28 cellular contexts compared by ENCODE assay signal in the genomic region with DNA sequence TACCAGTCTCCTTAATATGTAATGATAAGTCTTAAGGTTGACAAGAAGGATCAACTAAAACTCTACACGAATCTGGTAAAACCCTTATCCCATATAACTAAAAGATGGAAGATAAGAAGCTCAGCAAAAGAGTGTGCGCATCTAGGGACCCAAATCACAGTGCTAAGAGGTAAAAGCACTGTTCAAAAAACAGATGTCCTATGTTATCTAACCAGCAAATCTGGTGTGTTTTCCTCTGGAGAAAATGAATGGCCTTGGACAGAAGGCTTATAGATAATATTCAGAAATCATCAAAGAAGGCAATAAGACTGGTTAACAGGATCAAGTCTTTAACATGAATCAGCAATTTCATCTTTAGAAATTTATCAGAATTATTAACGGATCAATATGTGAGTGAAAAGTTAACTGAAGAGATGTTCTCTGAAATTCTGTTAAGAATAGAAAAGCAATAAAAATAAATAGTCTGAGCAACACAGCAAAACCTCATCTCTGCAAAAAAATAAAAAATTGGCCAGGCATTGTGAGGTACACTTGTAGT.
"Had no signal": no experiment of that assay in that cellular context is flagged by ENCODE, and none has a peak within 500 bp of the region (broad histone marks: within the 10 kb centered on the region; RNA-seq: fewer than 3 reads in every experiment).

No MANE protein-coding gene starts in this region.

- H3K27me3 ChIP-seq: esophagus squamous epithelium, heart right ventricle, left lung, spleen, tibial nerve, upper lobe of left lung had no signal

- H3K4me3 ChIP-seq: esophagus squamous epithelium, heart right ventricle, left lung, psoas muscle, skin epidermis, spleen, thoracic aorta, tibial nerve, upper lobe of left lung had no signal

- H3K27me3 Mint-ChIP-seq: effector memory CD8-positive, alpha-beta T cell; naive thymus-derived CD4-positive, alpha-beta T cell; stimulated activated memory B cell treated with anti-CD40 and anti-IgM and Interleukin-4, amounts not matched to agents 10 μg/mL and 1 μg/mL and 100 μg/mL, for 72 hours had no signal

- DNase-seq: cortex of kidney; effector memory CD8-positive, alpha-beta T cell; erythroblast; esophagus squamous epithelium; foreskin melanocyte; glutamatergic neuron; heart right ventricle; hippocampal formation; left cardiac atrium; left lung; mesenchymal stem cell; naive thymus-derived CD4-positive, alpha-beta T cell; nucleus accumbens; psoas muscle; right cardiac atrium; spleen; stimulated activated CD4-positive, alpha-beta T cell treated with anti-CD3 and anti-CD28 coated beads, Interleukin-4, amount 100 ng/mL, for 4 hours; stimulated activated naive CD8-positive, alpha-beta T cell treated with anti-CD3 and anti-CD28 coated beads, Interleukin-15, Interleukin-2, amounts not matched to agents 100 U/mL and 50 U/mL, for 24 hours; upper lobe of left lung had no signal

- H3K9me3 ChIP-seq: esophagus squamous epithelium, heart right ventricle, left lung, psoas muscle, spleen, thoracic aorta, tibial nerve, upper lobe of left lung had no signal

- H3K9me3 Mint-ChIP-seq: effector memory CD8-positive, alpha-beta T cell; mesothelial cell of epicardium; naive thymus-derived CD4-positive, alpha-beta T cell; nephron; stimulated activated memory B cell treated with anti-CD40 and anti-IgM and Interleukin-4, amounts not matched to agents 10 μg/mL and 1 μg/mL and 100 μg/mL, for 72 hours had no signal

- ATAC-seq: effector memory CD8-positive, alpha-beta T cell; heart right ventricle; left cardiac atrium; left lung; naive thymus-derived CD4-positive, alpha-beta T cell; psoas muscle; right cardiac atrium; stimulated activated memory B cell treated with anti-CD40 and anti-IgM and Interleukin-4, amounts not matched to agents 10 μg/mL and 1 μg/mL and 100 μg/mL, for 72 hours; stimulated activated naive CD8-positive, alpha-beta T cell treated with anti-CD3 and anti-CD28 coated beads, Interleukin-15, Interleukin-2, amounts not matched to agents 100 U/mL and 50 U/mL, for 24 hours had no signal

- H3K27ac ChIP-seq: esophagus squamous epithelium, heart right ventricle, left lung, psoas muscle, skin epidermis, spleen, thoracic aorta, tibial nerve, upper lobe of left lung had no signal

- H3K27ac Mint-ChIP-seq: effector memory CD8-positive, alpha-beta T cell; mesothelial cell of epicardium; nephron; stimulated activated memory B cell treated with anti-CD40 and anti-IgM and Interleukin-4, amounts not matched to agents 10 μg/mL and 1 μg/mL and 100 μg/mL, for 72 hours had no signal

- H3K4me3 Mint-ChIP-seq: effector memory CD8-positive, alpha-beta T cell; mesothelial cell of epicardium; naive thymus-derived CD4-positive, alpha-beta T cell; nephron; stimulated activated memory B cell treated with anti-CD40 and anti-IgM and Interleukin-4, amounts not matched to agents 10 μg/mL and 1 μg/mL and 100 μg/mL, for 72 hours had no signal

- H3K4me1 ChIP-seq: esophagus squamous epithelium, left lung, psoas muscle had no signal

- FAIRE-seq: endometrium, islet of Langerhans, urothelium cell line had no signal
